In the genomic region with DNA sequence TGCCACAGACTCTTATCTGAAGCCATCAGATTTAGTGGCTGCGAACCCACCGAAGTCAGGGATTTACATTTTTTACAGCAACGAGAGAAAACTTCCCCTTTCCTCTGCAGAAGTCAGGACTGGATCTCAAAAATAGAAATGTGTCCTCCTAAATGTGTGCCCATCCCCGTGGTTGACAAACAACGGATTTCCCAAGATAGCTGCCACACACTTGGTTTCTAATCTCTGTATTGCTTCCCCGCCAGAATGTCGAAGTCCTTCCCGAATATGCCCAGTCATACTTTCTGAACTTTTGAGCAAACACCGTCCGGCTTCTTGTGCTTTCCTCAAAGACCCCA, we compare ENCODE assay signal across 8 cellular contexts. TPM values are rescaled to one million over a fixed set of nuclear protein-coding genes. Genes with fewer than 3 reads are reported as not detected.
DNase-seq lines count a peak whose midpoint lies in the region; ATAC-seq and TF ChIP-seq lines count a peak whose summit lies in the region.

No MANE protein-coding gene starts in this region.

- peak overlapping the region in 1 of 2 experiments; percentile 16 for H3K18ac ChIP-seq in mesenchymal stem cell (ENCODE audit: low read depth in 1 of 2, low read length in 2 of 2)

- peaks cover 57% of the 10 kb centered on the region for H3K27me3 ChIP-seq in left ventricle myocardium inferior (ENCODE audit: low read depth)
- H3K27me3 ChIP-seq in mesenchymal stem cell (ENCODE audit: control insufficient read depth in 1 of 2, insufficient read depth in 1 of 2, low read length in 2 of 2) = peaks cover 48 to 49% of the 10 kb centered on the region in 2 experiments

- no peak overlapping the region for H3K9ac ChIP-seq in mesenchymal stem cell (ENCODE audit: low read length)

- H3K27me3 Mint-ChIP-seq in activated naive CD8-positive, alpha-beta T cell = peaks cover 51% of the 10 kb centered on the region

- no peak overlapping the region for H2BK15ac ChIP-seq in mesenchymal stem cell (ENCODE audit: low read depth, poor library complexity, severe bottlenecking)

- H3K4me2 ChIP-seq in mesenchymal stem cell (ENCODE audit: low read length, poor library complexity, severe bottlenecking) = peak overlapping the region; percentile 83

- H2BK5ac ChIP-seq in mesenchymal stem cell (ENCODE audit: low read depth, low read length, poor library complexity, severe bottlenecking) = no peak overlapping the region

- H2AFZ ChIP-seq in mesenchymal stem cell (ENCODE audit: low read depth, low read length) = no peak overlapping the region

- DNase-seq in left ventricle myocardium inferior (no peak), cardiac septum (ENCODE audit: low spot score) (no peak), mesenchymal stem cell (no peak), DMS 273 treated with DMSO at 0.1 percent for 48 hours (lab: John Stamatoyannopoulos, UW) (no peak), NCI-H1105 (lab: John Stamatoyannopoulos, UW) (no peak), ACHN (no peak)

- H3K4me1 ChIP-seq in left ventricle myocardium inferior (peaks cover 43% of the 10 kb centered on the region), mesenchymal stem cell (ENCODE audit: control insufficient read depth, insufficient read depth, low read depth, low read length) (peaks cover 13% of the 10 kb centered on the region)

- H3K23ac ChIP-seq in mesenchymal stem cell (ENCODE audit: low read length in 2 of 2) = no peak overlapping the region

- peak overlapping the region; percentile 76 for H2BK120ac ChIP-seq in mesenchymal stem cell (ENCODE audit: low read depth, low read length)

- in situ Hi-C loops in ACHN (cut with HindIII; ENCODE audit: low pct_ligation_motif_present, low pct_unique_long_range_greater_than_20kb, low sequenced_read_pairs) = no loop called here

- H3K27ac Mint-ChIP-seq in activated naive CD8-positive, alpha-beta T cell = no peak overlapping the region

- no peaks in the 10 kb centered on the region for H3K9me3 ChIP-seq in left ventricle myocardium inferior (replicated peaks)
- no peaks in the 10 kb centered on the region for H3K9me3 ChIP-seq in mesenchymal stem cell (ENCODE audit: control insufficient read depth, low read length)

- no peak overlapping the region for H2BK12ac ChIP-seq in mesenchymal stem cell (ENCODE audit: low read length in 2 of 2)

- H4K91ac ChIP-seq in mesenchymal stem cell (ENCODE audit: low read length) = no peak overlapping the region

- peak overlapping the region in 1 of 2 experiments; percentile 10 for H3K4ac ChIP-seq in mesenchymal stem cell (ENCODE audit: low read depth in 1 of 2, low read length in 2 of 2)

- WGBS in mesenchymal stem cell = 36% methylated on average over 10 of the region's 10 CpGs

- H3K4me3 ChIP-seq in left ventricle myocardium inferior (peak overlapping the region; percentile 77), mesenchymal stem cell (ENCODE audit: insufficient read depth in 1 of 2, low read depth in 1 of 2, low read length in 2 of 2) (peak overlapping the region in 1 of 2 experiments; percentile 74)

- no peaks in the 10 kb centered on the region for H3K36me3 ChIP-seq in left ventricle myocardium inferior
- H3K36me3 ChIP-seq in mesenchymal stem cell (ENCODE audit: control insufficient read depth in 1 of 2, insufficient read depth in 2 of 2, low read depth in 1 of 2, low read length in 2 of 2) = no peaks in the 10 kb centered on the region

- no peak for ATAC-seq in HG03520 (IDR thresholded peaks at IDR 0.05; ENCODE audit: unreplicated experiment)

- intact Hi-C loops in left ventricle myocardium inferior (cut with micrococcal nuclease) = no loop called here
- intact Hi-C loops in cardiac septum (cut with DNase I) = loop anchor here (5.0 to 10.0 kb wide), 3 partner anchors 90 to 278 kb away; partner anchors contain the start of gene ZDBF2

- no peaks in the 10 kb centered on the region for H3K36me3 Mint-ChIP-seq in activated naive CD8-positive, alpha-beta T cell

- TF ChIP-seq CTCF in left ventricle myocardium inferior (IDR thresholded peaks at IDR 0.05; ENCODE audit: borderline replicate concordance) = no peak

- no peak overlapping the region for H4K8ac ChIP-seq in mesenchymal stem cell (ENCODE audit: low read length)

- H3K14ac ChIP-seq in mesenchymal stem cell (ENCODE audit: low read length in 2 of 2) = no peak overlapping the region

- H2AK5ac ChIP-seq in mesenchymal stem cell (ENCODE audit: low read length, severe bottlenecking) = no peak overlapping the region

- H3K4me1 Mint-ChIP-seq in activated naive CD8-positive, alpha-beta T cell (ENCODE audit: low read depth) = peaks cover 13% of the 10 kb centered on the region

- peak overlapping the region; percentile 65 for H3K4me3 Mint-ChIP-seq in activated naive CD8-positive, alpha-beta T cell

- H3K27ac ChIP-seq in left ventricle myocardium inferior (replicated peaks) (peak overlapping the region; percentile 90), mesenchymal stem cell (ENCODE audit: low read length, poor library complexity, severe bottlenecking) (no peak overlapping the region)

- no peaks in the 10 kb centered on the region for H3K9me3 Mint-ChIP-seq in activated naive CD8-positive, alpha-beta T cell (ENCODE audit: low read depth)

- H3K79me1 ChIP-seq in mesenchymal stem cell (replicated peaks; ENCODE audit: low read length, poor library complexity, severe bottlenecking) = no peaks in the 10 kb centered on the region

RNA-seq across cellular contexts. Expression of gene ADAM23, which starts 0.8 kb away (rescaled TPM):
- 61.2 TPM for total RNA-seq in left ventricle myocardium inferior
- total RNA-seq in cardiac septum = 78.7 TPM
- polyA plus RNA-seq in mesenchymal stem cell (2013, experiment 1 of 2) = 153 TPM
- 150 TPM for polyA plus RNA-seq in mesenchymal stem cell (2013, experiment 2 of 2)
